ENCODE assay signal across 21 cellular contexts in the genomic region with DNA sequence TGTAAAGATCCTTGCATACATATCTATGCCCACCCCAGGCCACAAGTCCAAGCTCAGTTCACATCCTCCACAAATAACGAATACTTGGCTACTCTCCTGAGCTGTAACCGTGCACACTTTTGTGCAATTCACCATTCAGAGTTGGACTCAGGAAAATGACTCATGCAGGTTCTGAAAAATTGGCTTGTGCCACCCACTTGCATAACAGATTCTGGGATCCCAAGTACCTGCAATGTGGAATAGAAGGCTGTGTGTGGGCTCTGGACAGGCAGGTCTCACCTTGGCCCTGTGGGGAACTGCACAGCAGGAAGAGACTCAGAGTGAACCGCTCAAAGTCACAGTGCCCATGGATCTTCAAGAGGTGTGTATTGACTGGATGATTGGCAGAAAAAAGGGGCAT.
"Had no signal": no experiment of that assay in that cellular context is flagged by ENCODE, and none has a peak within 500 bp of the region (broad histone marks: within the 10 kb centered on the region; RNA-seq: fewer than 3 reads in every experiment).

No MANE protein-coding gene starts in this region.

- FAIRE-seq: K562 had no signal

- DNase-seq: activated CD4-positive, alpha-beta T cell treated with anti-CD3 and anti-CD28 coated beads, Interleukin-2, amount 50 U/mL, for 1 hour; activated CD4-positive, CD25-positive, alpha-beta regulatory T cell; activated CD8-positive, alpha-beta memory T cell treated with anti-CD3 and anti-CD28 coated beads, Interleukin-2, amount 50 U/mL, for 4 hours; activated CD8-positive, alpha-beta T cell treated with anti-CD3 and anti-CD28 coated beads for 36 hours; activated naive CD4-positive, alpha-beta T cell treated with anti-CD3 and anti-CD28 coated beads, Interleukin-2, amount 50 U/mL, for 16 hours; activated naive CD8-positive, alpha-beta T cell treated with anti-CD3 and anti-CD28 coated beads, Interleukin-2, amount 10 ng/mL, durations not matched to agents 7 days and 5 days; activated T-cell treated with anti-CD3 and anti-CD28 coated beads, Interleukin-2, amount 50 U/mL, for 72 hours; adrenal gland; Karpas-422; NCI-H146; NCI-H187 treated with DMSO at 0.1 percent for 48 hours; NCI-H2081 treated with DMSO at 0.1 percent for 48 hours; NCI-H526 treated with DMSO at 0.1 percent for 48 hours; NCI-H82; Right ventricle myocardium superior; SJCRH30; SK-N-SH; T-helper 1 cell had no signal

- H3K4me3 ChIP-seq: adrenal gland, breast epithelium, K562, SJCRH30 had no signal

- H3K36me3 ChIP-seq: adrenal gland, breast epithelium, SJCRH30 had no signal

- H3K27me3 ChIP-seq: adrenal gland, breast epithelium, SJCRH30 had no signal

- ATAC-seq: activated CD8-positive, alpha-beta T cell treated with anti-CD3 and anti-CD28 coated beads for 36 hours; activated T-cell treated with anti-CD3 and anti-CD28 coated beads, Interleukin-2, amount 50 U/mL, for 72 hours; K562; Panc1 had no signal
